Comparison of ENCODE assay signal across 8 cellular contexts in the genomic region with DNA sequence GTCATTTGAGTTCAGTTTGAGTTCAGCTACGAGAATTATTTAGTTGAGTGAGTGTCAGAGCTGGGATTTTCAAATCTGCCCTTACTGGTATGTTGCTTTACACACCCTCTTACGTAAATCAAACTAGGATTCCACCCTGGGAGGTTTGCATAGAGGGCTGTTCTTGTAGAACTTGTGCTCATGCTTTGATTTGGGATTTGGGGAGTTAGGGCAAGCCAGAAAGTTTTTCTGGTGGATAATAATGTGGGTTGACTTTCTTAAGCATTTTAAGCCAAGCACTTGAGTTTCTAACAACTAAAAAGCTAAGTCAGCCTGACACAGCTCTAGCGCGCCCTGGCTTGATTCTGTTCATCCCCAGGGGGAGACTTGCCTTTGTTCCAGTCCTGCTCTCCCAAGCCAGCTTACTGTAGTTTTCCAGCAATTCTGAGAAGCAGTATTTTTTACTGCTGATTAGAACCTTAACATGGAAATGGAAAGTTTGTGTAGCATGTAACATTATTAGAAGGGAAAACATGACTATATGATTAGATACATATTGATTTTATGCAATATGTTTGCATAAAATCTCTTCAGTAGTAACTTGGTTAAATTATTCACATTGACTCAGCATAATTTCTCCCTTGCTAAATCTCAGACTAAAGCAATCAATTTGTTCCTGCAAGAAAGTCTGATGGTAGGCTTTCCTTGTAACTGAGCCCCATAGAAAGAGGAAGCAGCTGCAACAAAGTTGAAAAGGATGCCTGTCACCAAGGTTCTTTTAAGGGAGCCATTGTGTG. TPM values are rescaled to one million over a fixed set of nuclear protein-coding genes. Genes with fewer than 3 reads are reported as not detected.
DNase-seq lines count a peak whose midpoint lies in the region; ATAC-seq lines count a peak whose summit lies in the region.

No MANE protein-coding gene starts in this region.

- H3K9me3 ChIP-seq in skeletal muscle satellite cell (replicated peaks; ENCODE audit: low read length): no peaks in the 10 kb centered on the region

- peak; percentile 61 for DNase-seq in AG20443 (ENCODE audit: low spot score)
- DNase-seq in HuH-7.5 (ENCODE audit: low spot score): peak; percentile 56
- DNase-seq in amniotic epithelial cell (ENCODE audit: low read depth): peak; percentile 84
- peak; percentile 63 for DNase-seq in hepatic stellate cell (ENCODE audit: low spot score)
- no peak for DNase-seq in immature natural killer cell

- no peak overlapping the region for H3K4me3 Mint-ChIP-seq in immature natural killer cell

- no peaks in the 10 kb centered on the region for H3K27me3 ChIP-seq in skeletal muscle satellite cell (ENCODE audit: control insufficient read depth, insufficient read depth, low read length)

- peak overlapping the region; percentile 58 for H3K4me3 ChIP-seq in skeletal muscle satellite cell (ENCODE audit: low read length)

- no peak for ATAC-seq in GM18870 (IDR thresholded peaks at IDR 0.05; ENCODE audit: unreplicated experiment)
- ATAC-seq in HG02852 (IDR thresholded peaks at IDR 0.05; ENCODE audit: unreplicated experiment): no peak

- H3K36me3 ChIP-seq in skeletal muscle satellite cell (ENCODE audit: insufficient read depth, low read length): no peaks in the 10 kb centered on the region

- no peak overlapping the region for H3K27ac Mint-ChIP-seq in immature natural killer cell

- H3K36me3 Mint-ChIP-seq in immature natural killer cell: peaks cover 0 to 13% (median 4%) of the 10 kb centered on the region in 3 donors

- peaks cover 0 to 3% (median 2%) of the 10 kb centered on the region in 3 donors for H3K27me3 Mint-ChIP-seq in immature natural killer cell (ENCODE audit: low read depth in 3 of 3)

- H3K9me3 Mint-ChIP-seq in immature natural killer cell: no peaks in the 10 kb centered on the region

- H3K9ac ChIP-seq in skeletal muscle satellite cell (ENCODE audit: low read depth, low read length): peak overlapping the region; percentile 77

- H3K4me1 ChIP-seq in skeletal muscle satellite cell (ENCODE audit: control insufficient read depth, insufficient read depth, low read length): peaks cover 23% of the 10 kb centered on the region

- H3K4me1 Mint-ChIP-seq in immature natural killer cell: no peaks in the 10 kb centered on the region

- H3K4me2 ChIP-seq in skeletal muscle satellite cell (ENCODE audit: low read length): peak overlapping the region; percentile 79

RNA-seq across cellular contexts. Expression of gene PGD, which starts 11.1 kb away (rescaled TPM):
- total RNA-seq in skeletal muscle satellite cell (2012; rRNA removed): 88.9 and 132 TPM in 2 replicates
- polyA plus RNA-seq in immature natural killer cell: 10 to 100 TPM; 43.9 to 51.3 (median 44.8) TPM

RNA-seq across cellular contexts. Expression of gene CENPS, which starts 42.4 kb away (rescaled TPM):
- 13.4 and 16.4 TPM in 2 replicates for total RNA-seq in skeletal muscle satellite cell (2012; rRNA removed)
- 10 to 100 TPM in 1 of 3 donors, 1 to 10 TPM in 2; 7.8 to 12.1 (median 8.1) TPM for polyA plus RNA-seq in immature natural killer cell

Comparison
In these comparisons a context has a peak if more than half of its experiments do, and no peak if none do; other contexts are left out.
1. DNase-seq: peak in AG20443 (single experiment), HuH-7.5 (single experiment), amniotic epithelial cell (single experiment) and hepatic stellate cell (single experiment); none in immature natural killer cell (0 of 3).